In the genomic region with DNA sequence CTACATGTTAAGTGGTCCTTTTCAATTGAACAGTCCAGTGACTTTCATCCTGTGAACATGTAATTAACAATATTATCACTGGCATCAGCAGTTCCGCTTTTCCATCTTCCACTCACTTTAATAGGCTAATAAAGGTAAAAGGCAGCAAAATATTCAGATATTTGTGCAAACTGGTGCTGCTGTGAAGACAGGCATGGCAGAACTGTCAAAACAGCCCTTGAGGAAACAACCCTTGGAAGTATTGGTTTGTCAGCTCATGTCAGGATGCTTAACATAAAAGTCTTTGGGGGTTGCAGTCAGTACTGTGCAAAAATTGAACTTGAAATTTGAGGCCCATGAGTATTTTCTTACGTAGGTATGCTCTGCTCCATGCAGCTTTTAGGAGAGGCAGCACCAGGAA, we compare ENCODE assay signal across 34 cellular contexts.
"Had no signal": no experiment of that assay in that cellular context is flagged by ENCODE, and none has a peak within 500 bp of the region (broad histone marks: within the 10 kb centered on the region; RNA-seq: fewer than 3 reads in every experiment).

No MANE protein-coding gene starts in this region.

- H3K36me3 ChIP-seq: adrenal gland, esophagus muscularis mucosa, gastrocnemius medialis, heart left ventricle, WERI-Rb-1 had no signal

- H3K27ac ChIP-seq: adrenal gland, body of pancreas, esophagus muscularis mucosa, foreskin keratinocyte, gastrocnemius medialis, heart left ventricle, WERI-Rb-1 had no signal

- H3K4me1 ChIP-seq: adrenal gland, gastrocnemius medialis had no signal

- ATAC-seq: activated CD4-positive, CD25-positive, alpha-beta regulatory T cell treated with anti-CD3 and anti-CD28 coated beads, Interleukin-2, amount 50 U/mL, for 24 hours; activated CD8-positive, alpha-beta T cell treated with anti-CD3 and anti-CD28 coated beads for 36 hours; activated naive CD8-positive, alpha-beta T cell treated with anti-CD3 and anti-CD28 coated beads, Interleukin-2, amount 50 U/mL, for 24 hours; activated T-cell treated with anti-CD3 and anti-CD28 coated beads, Interleukin-2, amount 50 U/mL, for 4 hours; activated T-helper 17 cell treated with anti-CD3 and anti-CD28 coated beads, Interleukin-2, amount 50 U/mL, for 72 hours; body of pancreas; effector memory CD8-positive, alpha-beta T cell; foreskin keratinocyte; gastrocnemius medialis; heart left ventricle; T-helper 17 cell had no signal

- FAIRE-seq: colon had no signal

- DNase-seq: activated B cell treated with CpG ODN at 0.5 μM for 24 hours; activated CD4-positive, alpha-beta T cell treated with anti-CD3 and anti-CD28 coated beads for 48 hours; activated CD4-positive, alpha-beta T cell treated with anti-CD3 and anti-CD28 coated beads, Interleukin-2, amount 50 U/mL, for 1 hour; activated CD4-positive, alpha-beta T cell treated with anti-CD3 and anti-CD28 coated beads, Interleukin-2, amount 50 U/mL, for 48 hours; activated CD8-positive, alpha-beta memory T cell treated with anti-CD3 and anti-CD28 coated beads for 24 hours; activated CD8-positive, alpha-beta T cell treated with anti-CD3 and anti-CD28 coated beads for 36 hours; activated effector memory CD4-positive, alpha-beta T cell treated with Interleukin-2 at 50 U/mL for 16 hours; activated gamma-delta T cell treated with Interleukin-2 at 50 U/mL for 16 hours; activated naive CD4-positive, alpha-beta T cell treated with anti-CD3 and anti-CD28 coated beads, Interleukin-2, amount 50 U/mL, for 16 hours; activated naive CD4-positive, alpha-beta T cell treated with Interleukin-2 at 50 U/mL for 16 hours; activated naive CD8-positive, alpha-beta T cell treated with anti-CD3 and anti-CD28 coated beads for 36 hours; activated naive CD8-positive, alpha-beta T cell treated with anti-CD3 and anti-CD28 coated beads, Interleukin-2, amount 50 U/mL, for 24 hours; activated T-cell treated with anti-CD3 and anti-CD28 coated beads, Interleukin-2, amount 50 U/mL, for 4 hours; adrenal gland; amygdala; aorta; body of pancreas; caudate nucleus; cortex of kidney; dermis blood vessel endothelial cell; effector CD4-positive, alpha-beta T cell; effector memory CD8-positive, alpha-beta T cell; erythroblast; foreskin keratinocyte; gastrocnemius medialis; glutamatergic neuron; heart left ventricle; T-helper 17 cell; T1000; WERI-Rb-1 had no signal

- H3K9me3 ChIP-seq: adrenal gland, body of pancreas, esophagus muscularis mucosa, gastrocnemius medialis, heart left ventricle had no signal

- H3K27me3 ChIP-seq: adrenal gland, body of pancreas, esophagus muscularis mucosa, foreskin keratinocyte, gastrocnemius medialis, heart left ventricle had no signal

- H3K4me3 ChIP-seq: adrenal gland, body of pancreas, esophagus muscularis mucosa, gastrocnemius medialis, heart left ventricle had no signal
